ENCODE assay signal across 19 cellular contexts in the genomic region with DNA sequence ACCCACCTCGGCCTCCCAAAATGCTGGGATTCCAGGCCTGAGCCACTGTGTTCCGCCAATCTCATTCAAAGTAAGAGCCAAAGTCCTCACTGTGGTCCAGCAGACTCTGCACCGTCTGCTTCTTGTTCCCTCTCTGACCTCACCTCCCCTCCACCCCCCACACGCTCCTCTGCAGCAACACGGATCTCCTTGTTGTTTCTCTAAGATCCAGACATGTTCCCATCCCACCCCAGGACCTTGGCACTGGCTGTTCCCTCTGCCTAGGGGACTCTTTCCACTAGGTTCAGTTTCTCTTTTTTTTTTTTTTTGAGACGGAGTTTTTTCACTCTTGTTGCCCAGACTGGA. TPM values are rescaled to one million over a fixed set of nuclear protein-coding genes. Genes with fewer than 3 reads are reported as not detected.
DNase-seq lines count a peak whose midpoint lies in the region; ATAC-seq, FAIRE-seq and TF ChIP-seq lines count a peak whose summit lies in the region.
"Had no signal": no experiment of that assay in that cellular context is flagged by ENCODE, and none has a peak within 500 bp of the region (broad histone marks: within the 10 kb centered on the region; RNA-seq: fewer than 3 reads in every experiment).

No MANE protein-coding gene starts in this region.

- H3K79me2 ChIP-seq in HepG2 (ENCODE audit: insufficient read depth, low read length) (no peaks in the 10 kb centered on the region), trophoblast cell (ENCODE audit: control insufficient read depth, insufficient read depth, low read length, poor library complexity) (peaks cover 1% of the 10 kb centered on the region)

- no peak overlapping the region for H4K12ac ChIP-seq in trophoblast cell (ENCODE audit: low read depth, low read length)

- H2AK5ac ChIP-seq in trophoblast cell (ENCODE audit: low read length), result peak overlapping the region; percentile 5

- POLR2A ChIA-PET in HepG2 (lab: Yijun Ruan, JAX), result no interaction called here

- no peak overlapping the region for H2BK5ac ChIP-seq in trophoblast cell (ENCODE audit: low read depth, low read length, poor library complexity)

- TF ChIP-seq CTCF in HepG2 (CRISPR knock-in tag; IDR thresholded peaks at IDR 0.05) (no peak), right lobe of liver (IDR thresholded peaks at IDR 0.05) (no peak), heart right ventricle (IDR thresholded peaks at IDR 0.05) (no peak)

- H4K8ac ChIP-seq in trophoblast cell (ENCODE audit: low read depth, low read length), result peak overlapping the region; percentile 9

- peak overlapping the region; percentile 87 for H2BK12ac ChIP-seq in trophoblast cell (ENCODE audit: low read length)

- no peak for TF ChIP-seq EP300 in HepG2 (IDR thresholded peaks at IDR 0.05; ENCODE audit: low read depth in 2 of 2, low read length in 2 of 2)
- TF ChIP-seq EP300 in HepG2 (CRISPR knock-in tag; IDR thresholded peaks at IDR 0.05; ENCODE audit: borderline replicate concordance), result no peak

- FAIRE-seq in HepG2 (lab: Jason Lieb, UNC), result no peak
- FAIRE-seq: A204.1, G401.6 had no signal

- no peak for TF ChIP-seq POLR2A in HepG2 (IDR thresholded peaks at IDR 0.05; ENCODE audit: insufficient read depth in 1 of 2, low read depth in 2 of 2, low read length in 2 of 2)
- no peak for TF ChIP-seq POLR2A in right lobe of liver (IDR thresholded peaks at IDR 0.05)

- 8% methylated on average over 6 of the region's 6 CpGs for WGBS in HepG2 (ENCODE audit: low lambda C conversion rate)
- WGBS in right lobe of liver (ENCODE audit: insufficient coverage, low coverage, low lambda C conversion rate, missing lambda C conversion rate), result 71% methylated on average over 5 of the region's 6 CpGs
- 79 to 81% methylated on average over 6 of the region's 6 CpGs for WGBS in heart right ventricle, 2 donors
- no CpG with 5 or more reads among the region's 6 CpGs for WGBS in trophoblast cell (ENCODE audit: extremely low coverage, insufficient coverage, insufficient read length)

- H2AFZ ChIP-seq in HepG2 (ENCODE audit: low read length) (no peak overlapping the region), trophoblast cell (ENCODE audit: insufficient read depth, low read length, poor library complexity) (peak overlapping the region; percentile 17)
- H2AFZ ChIP-seq: GM23338 had no signal

- H3K27me3 ChIP-seq in HepG2 (ENCODE audit: control insufficient read depth in 1 of 2, insufficient read depth in 2 of 2, low read length in 2 of 2), result peaks cover 2 to 16% of the 10 kb centered on the region in 2 experiments; a peak in 1 of 5 replicates
- no peaks in the 10 kb centered on the region for H3K27me3 ChIP-seq in right lobe of liver
- no peaks in the 10 kb centered on the region for H3K27me3 ChIP-seq in heart right ventricle
- no peaks in the 10 kb centered on the region for H3K27me3 ChIP-seq in trophoblast cell (ENCODE audit: insufficient read depth, low read length)

- H3K4me1 ChIP-seq in HepG2 (ENCODE audit: insufficient read depth, low read length) (no peaks in the 10 kb centered on the region), right lobe of liver (no peaks in the 10 kb centered on the region), heart right ventricle (peaks cover 0 to 31% (median 9%) of the 10 kb centered on the region in 9 donors), trophoblast cell (ENCODE audit: control insufficient read depth in 1 of 2, insufficient read depth in 2 of 2, low read length in 2 of 2) (peaks cover 8 to 10% of the 10 kb centered on the region in 2 experiments)

- H3K23ac ChIP-seq in trophoblast cell (ENCODE audit: low read length), result no peak overlapping the region

- no peaks in the 10 kb centered on the region for H3K36me3 ChIP-seq in HepG2 (replicated peaks in 1 of 2; ENCODE audit: control insufficient read depth in 1 of 2, insufficient read depth in 2 of 2, low read length in 2 of 2)
- no peaks in the 10 kb centered on the region for H3K36me3 ChIP-seq in right lobe of liver
- no peaks in the 10 kb centered on the region for H3K36me3 ChIP-seq in heart right ventricle
- no peaks in the 10 kb centered on the region for H3K36me3 ChIP-seq in trophoblast cell (ENCODE audit: control insufficient read depth in 1 of 2, insufficient read depth in 2 of 2, low read length in 2 of 2)

- H3K27ac ChIP-seq in HepG2 (ENCODE audit: extremely low read length, insufficient read depth, low read length) (no peak overlapping the region), right lobe of liver (no peak overlapping the region), heart right ventricle (peak overlapping the region in 4 of 10 donors; percentile 56 to 85 (median 68)), trophoblast cell (ENCODE audit: low read depth, low read length) (no peak overlapping the region)

- peak overlapping the region; percentile 94 for H4K91ac ChIP-seq in trophoblast cell (ENCODE audit: low read depth, low read length)

- H3K18ac ChIP-seq in trophoblast cell (ENCODE audit: low read length), result peak overlapping the region; percentile 66

- H3K4ac ChIP-seq in trophoblast cell (ENCODE audit: low read depth, low read length), result no peak overlapping the region

- peak overlapping the region; percentile 68 for H2BK120ac ChIP-seq in trophoblast cell (ENCODE audit: insufficient read depth, low read length, poor library complexity)

- TF ChIP-seq RAD21 in HepG2 (CRISPR knock-in tag; IDR thresholded peaks at IDR 0.05), result no peak

- ATAC-seq in HepG2 (no peak), right lobe of liver (no peak), heart right ventricle (peak in 6 of 8 donors; percentile 2 to 72 (median 20)), GM19455 (IDR thresholded peaks at IDR 0.05; ENCODE audit: unreplicated experiment) (no peak)
- ATAC-seq: GM23338, HCT116, Panc1 had no signal

- intact Hi-C loops in HepG2 (cut with micrococcal nuclease; ENCODE audit: unreplicated experiment), result loop anchor here (10.0 kb wide), 1 partner anchor 95 kb away; no protein-coding TSS in a partner anchor
- intact Hi-C loops in right lobe of liver (cut with DNase I), result no loop called here
- intact Hi-C loops in heart right ventricle (cut with DNase I), result loop anchor here in 6 of 10 donors (5.0 to 10.0 kb wide), 6 partner anchors 37 to 335 kb away; a partner anchor contains a TSS

- no peak overlapping the region for H3K14ac ChIP-seq in trophoblast cell (ENCODE audit: low read length)

- no peaks in the 10 kb centered on the region for H4K20me1 ChIP-seq in HepG2 (ENCODE audit: insufficient read depth, low read length)

- BruUV-seq in HepG2 (replicated peaks; lab: Mats Ljungman, UMichigan), result no TSS peak

- H3K9ac ChIP-seq in HepG2 (ENCODE audit: insufficient read depth, low read depth, low read length) (no peak overlapping the region), trophoblast cell (ENCODE audit: low read length) (no peak overlapping the region)

- no peak overlapping the region for H3K4me2 ChIP-seq in HepG2 (ENCODE audit: low read depth, low read length)
- no peak overlapping the region for H3K4me2 ChIP-seq in trophoblast cell (ENCODE audit: low read length)
- H3K4me2 ChIP-seq: GM23338 had no signal

- peaks cover 11% of the 10 kb centered on the region for H3K79me1 ChIP-seq in trophoblast cell (ENCODE audit: low read length)

- H3K9me3 ChIP-seq in HepG2 (ENCODE audit: low read length) (no peaks in the 10 kb centered on the region), right lobe of liver (no peaks in the 10 kb centered on the region), heart right ventricle (no peaks in the 10 kb centered on the region), trophoblast cell (ENCODE audit: insufficient read depth, low read depth, low read length) (peaks cover 3% of the 10 kb centered on the region)

- H3K4me3 ChIP-seq in HepG2 (replicated peaks in 1 of 3; ENCODE audit: insufficient read depth in 1 of 3, low read depth in 2 of 3, low read length in 3 of 3) (no peak overlapping the region), right lobe of liver (no peak overlapping the region), heart right ventricle (no peak overlapping the region), trophoblast cell (ENCODE audit: low read depth, low read length) (no peak overlapping the region)
- H3K4me3 ChIP-seq: GM23338 had no signal

- CTCF ChIA-PET in HepG2 (lab: Yijun Ruan, JAX; ENCODE audit: low intra/inter-chr PET ratio, low total read pairs), result no interaction called here

- in situ Hi-C loops in HepG2 (cut with HindIII; ENCODE audit: extremely low pct_ligation_motif_present, low pct_unique_long_range_greater_than_20kb), result no loop called here

- DNase-seq in HepG2 (ENCODE audit: low spot score) (no peak), right lobe of liver (no peak), heart right ventricle (no peak), trophoblast cell (no peak), Ammon's horn (ENCODE audit: low spot score) (no peak), AG20443 (ENCODE audit: low spot score) (no peak)
- DNase-seq: C1 segment of cervical spinal cord, DND-41, NCI-H1048, NCI-H1436 treated with DMSO at 0.1 percent for 48 hours, NCI-H2081, NCI-H2227 treated with DMSO at 0.1 percent for 48 hours, NCI-H524 treated with DMSO at 0.1 percent for 48 hours had no signal

RNA-seq across cellular contexts. Expression of a gene that starts 38.4 kb away (rescaled TPM):
- total RNA-seq in HepG2 (2016; rRNA removed; fragmentation: Illumina TruSeq; extraction: Trizol), result 0.45 and 0.86 TPM in 2 replicates
- 0.97 and 1.7 TPM in 2 replicates for total RNA-seq in HepG2 (2016; cell fraction: cytosol; rRNA removed; fragmentation: Illumina TruSeq; extraction: Trizol; ENCODE audit: low read depth)
- total RNA-seq in HepG2 (2016; cell fraction: insoluble cytoplasmic fraction; rRNA removed; fragmentation: Illumina TruSeq; extraction: Trizol), result 0.65 and 0.95 TPM in 2 replicates
- 0.37 and 1.2 TPM in 2 replicates for total RNA-seq in HepG2 (2016; cell fraction: membrane; rRNA removed; fragmentation: Illumina TruSeq; extraction: Trizol)
- total RNA-seq in HepG2 (2016; cell fraction: nucleus; rRNA removed; fragmentation: Illumina TruSeq; extraction: Trizol), result 0.81 and 1.2 TPM in 2 replicates
- 2.2 and 2.3 TPM in 2 replicates for polyA plus RNA-seq in HepG2 (2011; rRNA removed)
- polyA plus RNA-seq in HepG2 (2011; cell fraction: cytosol; rRNA removed), result 0.73 and 1.1 TPM in 2 replicates
- polyA plus RNA-seq in HepG2 (2011; cell fraction: nucleus; rRNA removed), result 13.9 and 21.0 TPM in 2 replicates
- 3.8 and 4.0 TPM in 2 replicates for polyA plus RNA-seq in HepG2 (2012)
- 0.32 TPM in 2 replicates for polyA plus RNA-seq in HepG2 (2016; cell fraction: cytosol; fragmentation: Illumina TruSeq; extraction: Trizol; ENCODE audit: low read depth)
- polyA plus RNA-seq in HepG2 (2016; cell fraction: insoluble cytoplasmic fraction; fragmentation: Illumina TruSeq; extraction: Trizol; ENCODE audit: low read depth), result 0.66 and 0.89 TPM in 2 replicates
- 0.61 and 0.92 TPM in 2 replicates for polyA plus RNA-seq in HepG2 (2016; cell fraction: membrane; fragmentation: Illumina TruSeq; extraction: Trizol; ENCODE audit: low read depth)
- polyA plus RNA-seq in HepG2 (2016; cell fraction: nucleus; fragmentation: Illumina TruSeq; extraction: Trizol; ENCODE audit: insufficient read depth, low read depth), result 3.8 and 5.0 TPM in 2 replicates
- 2.3 and 20.6 TPM in 2 replicates for polyA minus RNA-seq in HepG2 (2011; rRNA and poly(A)+ RNA removed; ENCODE audit: low replicate concordance)
- polyA minus RNA-seq in HepG2 (2011; cell fraction: cytosol; rRNA and poly(A)+ RNA removed), result 1.2 and 2.7 TPM in 2 replicates
- polyA minus RNA-seq in HepG2 (2011; cell fraction: nucleus; rRNA and poly(A)+ RNA removed), result 2.4 and 2.6 TPM in 2 replicates
- 10 to 100 TPM; 19.3 to 40.8 (median 34.4) TPM for total RNA-seq in right lobe of liver
- total RNA-seq in heart right ventricle, result 100 to 1,000 TPM; 139 to 263 (median 244) TPM
- polyA plus RNA-seq in heart right ventricle, result 100 to 1,000 TPM; 114 to 191 TPM
- polyA plus RNA-seq in trophoblast cell (2013), result 93.8 and 98.4 TPM in 2 replicates

RNA-seq across cellular contexts. Expression of a gene that starts 50.8 kb away (rescaled TPM):
- 0.20 and 0.49 TPM in 2 replicates for total RNA-seq in HepG2 (2016; rRNA removed; fragmentation: Illumina TruSeq; extraction: Trizol)
- total RNA-seq in HepG2 (2016; cell fraction: cytosol; rRNA removed; fragmentation: Illumina TruSeq; extraction: Trizol; ENCODE audit: low read depth), result 0.09 and 0.10 TPM in 2 replicates
- total RNA-seq in HepG2 (2016; cell fraction: insoluble cytoplasmic fraction; rRNA removed; fragmentation: Illumina TruSeq; extraction: Trizol), result 0.04 and 0.58 TPM in 2 replicates
- 0.25 and 0.52 TPM in 2 replicates for total RNA-seq in HepG2 (2016; cell fraction: membrane; rRNA removed; fragmentation: Illumina TruSeq; extraction: Trizol)
- total RNA-seq in HepG2 (2016; cell fraction: nucleus; rRNA removed; fragmentation: Illumina TruSeq; extraction: Trizol), result 0.69 and 2.1 TPM in 2 replicates
- polyA plus RNA-seq in HepG2 (2011; rRNA removed), result 2.2 and 2.3 TPM in 2 replicates
- 0.67 and 0.90 TPM in 2 replicates for polyA plus RNA-seq in HepG2 (2011; cell fraction: cytosol; rRNA removed)
- 21.6 and 25.2 TPM in 2 replicates for polyA plus RNA-seq in HepG2 (2011; cell fraction: nucleus; rRNA removed)
- polyA plus RNA-seq in HepG2 (2012), result 0.78 and 2.1 TPM in 2 replicates
- 0.10 and 0.11 TPM in 2 replicates for polyA plus RNA-seq in HepG2 (2016; cell fraction: cytosol; fragmentation: Illumina TruSeq; extraction: Trizol; ENCODE audit: low read depth)
- 0.27 and 0.56 TPM in 2 replicates for polyA plus RNA-seq in HepG2 (2016; cell fraction: insoluble cytoplasmic fraction; fragmentation: Illumina TruSeq; extraction: Trizol; ENCODE audit: low read depth)
- polyA plus RNA-seq in HepG2 (2016; cell fraction: membrane; fragmentation: Illumina TruSeq; extraction: Trizol; ENCODE audit: low read depth), result 0.07 and 0.19 TPM in 2 replicates
- polyA plus RNA-seq in HepG2 (2016; cell fraction: nucleus; fragmentation: Illumina TruSeq; extraction: Trizol; ENCODE audit: insufficient read depth, low read depth), result 4.8 and 6.7 TPM in 2 replicates
- 1.2 and 14.1 TPM in 2 replicates for polyA minus RNA-seq in HepG2 (2011; rRNA and poly(A)+ RNA removed; ENCODE audit: low replicate concordance)
- 0.35 and 0.99 TPM in 2 replicates for polyA minus RNA-seq in HepG2 (2011; cell fraction: cytosol; rRNA and poly(A)+ RNA removed)
- polyA minus RNA-seq in HepG2 (2011; cell fraction: nucleus; rRNA and poly(A)+ RNA removed), result 2.8 and 2.9 TPM in 2 replicates
- total RNA-seq in right lobe of liver, result 10 to 100 TPM in 3 of 6 experiments, 1 to 10 TPM in 3; 6.1 to 19.6 (median 10.5) TPM
- total RNA-seq in heart right ventricle, result 10 to 100 TPM in 5 of 10 donors, 1 to 10 TPM in 5; 7.1 to 15.3 (median 10.0) TPM
- polyA plus RNA-seq in heart right ventricle, result 10 to 100 TPM; 11.2 to 14.0 TPM
- 20.5 and 21.5 TPM in 2 replicates for polyA plus RNA-seq in trophoblast cell (2013)

Comparison
In these comparisons a context has a peak if more than half of its experiments do, and no peak if none do; other contexts are left out.
1. RNA of a gene that starts 38.4 kb away (total RNA-seq): 139 to 263 TPM in heart right ventricle and 19.3 to 40.8 TPM in right lobe of liver; 0.37 to 1.7 TPM in HepG2; every median in the first group is over 4 times any median in the second.
2. intact Hi-C loops: an anchor here in HepG2 (10.0 kb wide) and heart right ventricle (5.0 to 10.0 kb wide); none called in right lobe of liver.
3. ATAC-seq: peak in heart right ventricle (6 of 8); none in HepG2 (single experiment), right lobe of liver (0 of 4) and GM19455 (single experiment).